Comparison of ENCODE assay signal across 19 cellular contexts in the genomic region with DNA sequence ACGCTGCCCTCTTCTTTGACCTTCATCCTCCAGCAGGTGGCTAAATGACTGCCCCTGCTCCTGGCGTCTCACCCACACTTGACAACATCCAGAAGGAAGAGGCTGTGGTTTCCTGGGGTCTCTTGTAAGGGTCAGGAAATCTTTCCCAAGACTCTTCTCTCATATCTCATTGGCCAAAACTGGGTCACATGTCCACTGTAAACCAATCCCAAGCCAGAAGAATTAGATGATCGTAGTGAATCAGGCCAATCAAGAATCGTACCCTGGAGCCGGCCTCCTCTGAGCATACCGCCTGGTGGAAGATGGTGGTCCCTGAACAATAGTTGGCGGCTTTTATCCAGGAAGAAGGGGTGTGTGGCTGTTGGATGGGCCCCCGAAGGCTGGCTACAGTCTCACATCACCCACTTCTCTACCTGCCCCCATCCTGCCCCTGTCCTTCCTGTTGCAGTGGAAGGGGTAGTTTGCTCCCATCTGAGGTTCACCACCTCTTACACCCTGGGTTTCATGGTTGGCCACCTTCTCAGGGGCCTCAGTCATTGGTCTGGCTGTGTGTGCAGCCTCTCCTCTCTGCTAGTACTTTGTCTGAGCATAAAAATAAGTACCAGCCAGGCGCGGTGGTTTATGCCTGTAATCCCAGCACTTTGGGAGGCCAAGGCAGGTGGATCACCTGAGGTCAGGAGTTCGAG. TPM values are rescaled to one million over a fixed set of nuclear protein-coding genes. Genes with fewer than 3 reads are reported as not detected.
DNase-seq lines count a peak whose midpoint lies in the region; ATAC-seq, FAIRE-seq and TF ChIP-seq lines count a peak whose summit lies in the region.
"Had no signal": no experiment of that assay in that cellular context is flagged by ENCODE, and none has a peak within 500 bp of the region (broad histone marks: within the 10 kb centered on the region; RNA-seq: fewer than 3 reads in every experiment).

No MANE protein-coding gene starts in this region.

- H3K9ac ChIP-seq in H9 (ENCODE audit: extremely low read depth, insufficient read length, low read length), result no peak overlapping the region
- no peak overlapping the region for H3K9ac ChIP-seq in HepG2 (ENCODE audit: insufficient read depth, low read depth, low read length)

- no peak for ATAC-seq in activated naive CD8-positive, alpha-beta T cell treated with anti-CD3 and anti-CD28 coated beads, Interleukin-2, amount 50 U/mL, for 24 hours
- peak; percentile 21; the same call in 2 of the 3 replicates for ATAC-seq in HepG2

- H3K36me3 Mint-ChIP-seq in H9 (ENCODE audit: insufficient read depth in 1 of 3, low read depth in 3 of 3), result no peaks in the 10 kb centered on the region
- H3K36me3 Mint-ChIP-seq in activated naive CD8-positive, alpha-beta T cell treated with anti-CD3 and anti-CD28 coated beads, Interleukin-2, amount 50 U/mL, for 24 hours (ENCODE audit: low read depth), result no peaks in the 10 kb centered on the region
- H3K36me3 Mint-ChIP-seq: CD8-positive, alpha-beta memory T cell had no signal

- H3K56ac ChIP-seq in H9 (ENCODE audit: insufficient read length, low read depth, low read length), result no peak overlapping the region

- CTCF ChIA-PET in HepG2 (lab: Yijun Ruan, JAX; ENCODE audit: low intra/inter-chr PET ratio, low total read pairs), result interaction anchor here (2.0 kb wide), 1 partner anchor 132 kb away, joined by 9 read pairs; no protein-coding TSS in a partner anchor

- BruUV-seq in HepG2 (replicated peaks; lab: Mats Ljungman, UMichigan), result no TSS peak

- no peaks in the 10 kb centered on the region for H3K23me2 ChIP-seq in H9 (ENCODE audit: insufficient read length, low read depth, low read length, poor library complexity, severe bottlenecking)

- H3K23ac ChIP-seq in H9 (ENCODE audit: insufficient read length, low read depth, low read length), result no peak overlapping the region

- H3K4me1 ChIP-seq in H9 (ENCODE audit: insufficient read depth, low read length) (no peaks in the 10 kb centered on the region), HepG2 (ENCODE audit: insufficient read depth, low read length) (peaks cover 22% of the 10 kb centered on the region), testis (no peaks in the 10 kb centered on the region), esophagus muscularis mucosa (no peaks in the 10 kb centered on the region)
- H3K4me1 ChIP-seq: BE2C had no signal

- H2BK12ac ChIP-seq in H9 (ENCODE audit: insufficient read length, low read depth, low read length), result no peak overlapping the region

- no peaks in the 10 kb centered on the region; a peak in 1 of 5 replicates for H3K9me3 Mint-ChIP-seq in H9
- no peaks in the 10 kb centered on the region for H3K9me3 Mint-ChIP-seq in activated naive CD8-positive, alpha-beta T cell treated with anti-CD3 and anti-CD28 coated beads, Interleukin-2, amount 50 U/mL, for 24 hours
- H3K9me3 Mint-ChIP-seq: CD8-positive, alpha-beta memory T cell had no signal

- H4K20me1 ChIP-seq in H9 (ENCODE audit: control insufficient read depth, insufficient read depth, insufficient read length), result no peaks in the 10 kb centered on the region
- H4K20me1 ChIP-seq in HepG2 (ENCODE audit: insufficient read depth, low read length), result no peaks in the 10 kb centered on the region

- TF ChIP-seq POLR2A in HepG2 (IDR thresholded peaks at IDR 0.05; ENCODE audit: insufficient read depth in 1 of 2, low read depth in 2 of 2, low read length in 2 of 2) (no peak), testis (IDR thresholded peaks at IDR 0.05) (no peak), esophagus muscularis mucosa (IDR thresholded peaks at IDR 0.05; ENCODE audit: low read depth) (no peak)

- in situ Hi-C loops in HepG2 (cut with HindIII; ENCODE audit: extremely low pct_ligation_motif_present, low pct_unique_long_range_greater_than_20kb), result loop anchor here (25.0 kb wide), 1 partner anchor 526 kb away; no protein-coding TSS in a partner anchor

- no peak overlapping the region for H4K8ac ChIP-seq in H9 (replicated peaks; ENCODE audit: insufficient read length, low read depth, low read length)

- no CpG with 5 or more reads among the region's 11 CpGs for WGBS in H9 (ENCODE audit: extremely low coverage, insufficient read length, low lambda C conversion rate)
- 59% methylated on average over 10 of the region's 11 CpGs for WGBS in HepG2 (ENCODE audit: low lambda C conversion rate)
- WGBS in testis, 2 donors, result 61 to 65% methylated on average over 11 of the region's 11 CpGs
- WGBS in esophagus muscularis mucosa, result 90% methylated on average over 11 of the region's 11 CpGs

- no peak overlapping the region for H3K4me3 ChIP-seq in HepG2 (replicated peaks in 1 of 3; ENCODE audit: insufficient read depth in 1 of 3, low read depth in 2 of 3, low read length in 3 of 3)
- no peak overlapping the region for H3K4me3 ChIP-seq in testis
- H3K4me3 ChIP-seq in esophagus muscularis mucosa, result no peak overlapping the region

- no peak overlapping the region for H3K27ac ChIP-seq in H9 (ENCODE audit: insufficient read length, low read depth, low read length)
- no peak overlapping the region for H3K27ac ChIP-seq in HepG2 (ENCODE audit: extremely low read length, insufficient read depth, low read length)
- H3K27ac ChIP-seq in testis, result no peak overlapping the region
- H3K27ac ChIP-seq in esophagus muscularis mucosa (replicated peaks in 1 of 4), result no peak overlapping the region

- no peak overlapping the region for H2AK5ac ChIP-seq in H9 (ENCODE audit: insufficient read length, low read length)

- H2BK120ac ChIP-seq in H9 (ENCODE audit: low read depth, low read length, poor library complexity, severe bottlenecking), result no peak overlapping the region

- H2BK20ac ChIP-seq in H9 (ENCODE audit: low read depth, low read length, poor library complexity, severe bottlenecking), result no peak overlapping the region

- no peak overlapping the region for H3T11ph ChIP-seq in H9 (ENCODE audit: low read length)

- H3K27me3 ChIP-seq in H9 (ENCODE audit: insufficient read depth, low read length) (no peaks in the 10 kb centered on the region), HepG2 (ENCODE audit: control insufficient read depth in 1 of 2, insufficient read depth in 2 of 2, low read length in 2 of 2) (peaks cover 0 to 17% of the 10 kb centered on the region in 2 experiments; a peak in 1 of 5 replicates), testis (no peaks in the 10 kb centered on the region), esophagus muscularis mucosa (no peaks in the 10 kb centered on the region)
- H3K27me3 ChIP-seq: BE2C had no signal

- H4K91ac ChIP-seq in H9 (ENCODE audit: insufficient read length, low read depth, low read length), result no peak overlapping the region

- peak; percentile 19; the same call in 1 of the 3 replicates for TF ChIP-seq CTCF in H9 (conservative IDR thresholded peaks at IDR 0.05)
- peak; percentile 30; the same call in 1 of the 2 replicates for TF ChIP-seq CTCF in HepG2 (CRISPR knock-in tag; IDR thresholded peaks at IDR 0.05)
- no peak for TF ChIP-seq CTCF in testis (IDR thresholded peaks at IDR 0.05)
- no peak for TF ChIP-seq CTCF in esophagus muscularis mucosa (IDR thresholded peaks at IDR 0.05)

- peaks cover 22% of the 10 kb centered on the region for H3K27me3 Mint-ChIP-seq in H9 (ENCODE audit: low read depth)
- no peaks in the 10 kb centered on the region for H3K27me3 Mint-ChIP-seq in activated naive CD8-positive, alpha-beta T cell treated with anti-CD3 and anti-CD28 coated beads, Interleukin-2, amount 50 U/mL, for 24 hours
- H3K27me3 Mint-ChIP-seq: CD8-positive, alpha-beta memory T cell had no signal

- no peak for TF ChIP-seq RAD21 in HepG2 (CRISPR knock-in tag; IDR thresholded peaks at IDR 0.05)

- H4K5ac ChIP-seq in H9 (ENCODE audit: insufficient read length, low read depth, low read length), result no peak overlapping the region

- DNase-seq in H9, result no peak
- no peak for DNase-seq in activated naive CD8-positive, alpha-beta T cell treated with anti-CD3 and anti-CD28 coated beads, Interleukin-2, amount 50 U/mL, for 24 hours
- no peak for DNase-seq in HepG2 (ENCODE audit: low spot score)
- peak; percentile 37 for DNase-seq in testis
- no peak for DNase-seq in esophagus muscularis mucosa (ENCODE audit: extremely low spot score)
- DNase-seq in DMS153 (lab: John Stamatoyannopoulos, UW), result no peak
- DNase-seq in NOMO-1 treated with dmso at 0.1 percent for 144 hours (lab: John Stamatoyannopoulos, UW; ENCODE audit: unreplicated experiment), result no peak
- DNase-seq: BE2C; CD8-positive, alpha-beta memory T cell; GDM1; Kasumi-1; MM.1S; NCI-H1105; NCI-H1694; NCI-H2227 treated with DMSO at 0.1 percent for 48 hours; NCI-H524; SHP77 treated with DMSO at 0.1 percent for 48 hours had no signal

- no peaks in the 10 kb centered on the region for H3K79me1 ChIP-seq in H9 (ENCODE audit: insufficient read depth, low read depth, low read length, poor library complexity, severe bottlenecking)

- H3K4me3 Mint-ChIP-seq in H9, result no peak overlapping the region
- no peak overlapping the region for H3K4me3 Mint-ChIP-seq in activated naive CD8-positive, alpha-beta T cell treated with anti-CD3 and anti-CD28 coated beads, Interleukin-2, amount 50 U/mL, for 24 hours

- H3K14ac ChIP-seq in H9 (ENCODE audit: insufficient read depth, low read length), result no peak overlapping the region; the same call in 1 of the 2 replicates

- H3K4me2 ChIP-seq in H9 (ENCODE audit: insufficient read depth, insufficient read length, low read length), result no peak overlapping the region
- H3K4me2 ChIP-seq in HepG2 (ENCODE audit: low read depth, low read length), result no peak overlapping the region

- H3K18ac ChIP-seq in H9 (ENCODE audit: insufficient read length, low read depth, low read length), result no peak overlapping the region

- POLR2A ChIA-PET in HepG2 (lab: Yijun Ruan, JAX), result no interaction called here

- H3K4ac ChIP-seq in H9 (ENCODE audit: low read depth, low read length), result no peak overlapping the region

- H3K4me1 Mint-ChIP-seq in H9, result 0 out of 4 replicates have a peak, but pooled peaks cover 0 to 3% of the 10 kb centered on the region in 2 experiments
- H3K4me1 Mint-ChIP-seq in activated naive CD8-positive, alpha-beta T cell treated with anti-CD3 and anti-CD28 coated beads, Interleukin-2, amount 50 U/mL, for 24 hours, result peaks cover 6% of the 10 kb centered on the region

- no peak overlapping the region for H2BK15ac ChIP-seq in H9 (ENCODE audit: low read depth, low read length)

- H2AFZ ChIP-seq in H9 (ENCODE audit: low read length) (no peak overlapping the region), HepG2 (ENCODE audit: low read length) (no peak overlapping the region)

- H3K79me2 ChIP-seq in H9 (ENCODE audit: insufficient read depth, low read length), result no peaks in the 10 kb centered on the region
- no peaks in the 10 kb centered on the region for H3K79me2 ChIP-seq in HepG2 (ENCODE audit: insufficient read depth, low read length)

- intact Hi-C loops in HepG2 (cut with micrococcal nuclease; ENCODE audit: unreplicated experiment), result no loop called here
- intact Hi-C loops in testis (cut with DNase I; ENCODE audit: low total_unique reads), result no loop called here
- intact Hi-C loops in esophagus muscularis mucosa (cut with DNase I), result no loop called here

- H3K36me3 ChIP-seq in HepG2 (replicated peaks in 1 of 2; ENCODE audit: control insufficient read depth in 1 of 2, insufficient read depth in 2 of 2, low read length in 2 of 2), result no peaks in the 10 kb centered on the region
- no peaks in the 10 kb centered on the region for H3K36me3 ChIP-seq in testis (ENCODE audit: low read depth, missing control alignments)
- no peaks in the 10 kb centered on the region for H3K36me3 ChIP-seq in esophagus muscularis mucosa
- H3K36me3 ChIP-seq: BE2C had no signal

- FAIRE-seq in HepG2 (lab: Jason Lieb, UNC), result no peak
- FAIRE-seq: GM12891, H1 had no signal

- no peak overlapping the region for H2BK5ac ChIP-seq in H9 (ENCODE audit: insufficient read length, low read length)

- H3K27ac Mint-ChIP-seq in H9, result no peak overlapping the region
- H3K27ac Mint-ChIP-seq in activated naive CD8-positive, alpha-beta T cell treated with anti-CD3 and anti-CD28 coated beads, Interleukin-2, amount 50 U/mL, for 24 hours, result peak overlapping the region; percentile 5

- H3K9me3 ChIP-seq in H9 (ENCODE audit: control insufficient read depth, low read depth, low read length) (no peaks in the 10 kb centered on the region), HepG2 (ENCODE audit: low read length) (no peaks in the 10 kb centered on the region), testis (no peaks in the 10 kb centered on the region), esophagus muscularis mucosa (no peaks in the 10 kb centered on the region)
- H3K9me3 ChIP-seq: BE2C had no signal

- TF ChIP-seq EP300 in HepG2 (IDR thresholded peaks at IDR 0.05; ENCODE audit: low read depth in 2 of 2, low read length in 2 of 2) (no peak), HepG2 (CRISPR knock-in tag; IDR thresholded peaks at IDR 0.05; ENCODE audit: borderline replicate concordance) (no peak), esophagus muscularis mucosa (IDR thresholded peaks at IDR 0.05) (no peak)

RNA-seq across cellular contexts. Expression of gene SAG, which starts 3.8 kb away (rescaled TPM):
- total RNA-seq in H9 (2021), result not detected in 2 replicates
- total RNA-seq in HepG2 (2016; rRNA removed; fragmentation: Illumina TruSeq; extraction: Trizol), result not detected in 2 replicates
- not detected in 2 replicates for total RNA-seq in HepG2 (2016; cell fraction: cytosol; rRNA removed; fragmentation: Illumina TruSeq; extraction: Trizol; ENCODE audit: low read depth)
- total RNA-seq in HepG2 (2016; cell fraction: insoluble cytoplasmic fraction; rRNA removed; fragmentation: Illumina TruSeq; extraction: Trizol), result not detected in 2 replicates
- not detected in 2 replicates for total RNA-seq in HepG2 (2016; cell fraction: membrane; rRNA removed; fragmentation: Illumina TruSeq; extraction: Trizol)
- not detected in 2 replicates for total RNA-seq in HepG2 (2016; cell fraction: nucleus; rRNA removed; fragmentation: Illumina TruSeq; extraction: Trizol)
- not detected in 2 replicates for polyA plus RNA-seq in HepG2 (2011; rRNA removed)
- not detected in 2 replicates for polyA plus RNA-seq in HepG2 (2011; cell fraction: cytosol; rRNA removed)
- 0.31 TPM in 1 of 2 replicates, not detected in the other for polyA plus RNA-seq in HepG2 (2011; cell fraction: nucleus; rRNA removed)
- not detected in 2 replicates for polyA plus RNA-seq in HepG2 (2012)
- polyA plus RNA-seq in HepG2 (2016; cell fraction: cytosol; fragmentation: Illumina TruSeq; extraction: Trizol; ENCODE audit: low read depth), result not detected in 2 replicates
- polyA plus RNA-seq in HepG2 (2016; cell fraction: insoluble cytoplasmic fraction; fragmentation: Illumina TruSeq; extraction: Trizol; ENCODE audit: low read depth), result not detected in 2 replicates
- polyA plus RNA-seq in HepG2 (2016; cell fraction: membrane; fragmentation: Illumina TruSeq; extraction: Trizol; ENCODE audit: low read depth), result not detected in 2 replicates
- not detected in 2 replicates for polyA plus RNA-seq in HepG2 (2016; cell fraction: nucleus; fragmentation: Illumina TruSeq; extraction: Trizol; ENCODE audit: insufficient read depth, low read depth)
- polyA minus RNA-seq in HepG2 (2011; rRNA and poly(A)+ RNA removed; ENCODE audit: low replicate concordance), result not detected in 2 replicates
- not detected in 2 replicates for polyA minus RNA-seq in HepG2 (2011; cell fraction: cytosol; rRNA and poly(A)+ RNA removed)
- not detected in 2 replicates for polyA minus RNA-seq in HepG2 (2011; cell fraction: nucleus; rRNA and poly(A)+ RNA removed)
- 10 to 100 TPM in 1 of 2 donors, 1 to 10 TPM in 1; 5.1 to 10.2 TPM for total RNA-seq in testis
- 25.6 TPM for polyA plus RNA-seq in testis (ENCODE audit: insufficient read depth, low read depth, low replicate concordance)
- total RNA-seq in esophagus muscularis mucosa, result not detected
- total RNA-seq: CD8-positive, alpha-beta memory T cell; H1 had no signal
- polyA plus RNA-seq: CD8-positive, alpha-beta memory T cell; H1 had no signal

RNA-seq across cellular contexts. Expression of gene DGKD, which starts 42.9 kb away (rescaled TPM):
- total RNA-seq in H9 (2021) (18.1 and 20.7 TPM in 2 replicates), HepG2 (2016; rRNA removed; fragmentation: Illumina TruSeq; extraction: Trizol) (20.6 and 24.5 TPM in 2 replicates), testis (10 to 100 TPM; 65.1 to 80.1 TPM), esophagus muscularis mucosa (10 to 100 TPM; 11.6 to 16.1 (median 13.3) TPM)
- 14.8 and 17.4 TPM in 2 replicates for total RNA-seq in HepG2 (2016; cell fraction: cytosol; rRNA removed; fragmentation: Illumina TruSeq; extraction: Trizol; ENCODE audit: low read depth)
- 16.3 and 24.8 TPM in 2 replicates for total RNA-seq in HepG2 (2016; cell fraction: insoluble cytoplasmic fraction; rRNA removed; fragmentation: Illumina TruSeq; extraction: Trizol)
- total RNA-seq in HepG2 (2016; cell fraction: membrane; rRNA removed; fragmentation: Illumina TruSeq; extraction: Trizol), result 17.6 and 18.2 TPM in 2 replicates
- total RNA-seq in HepG2 (2016; cell fraction: nucleus; rRNA removed; fragmentation: Illumina TruSeq; extraction: Trizol), result 42.7 and 44.6 TPM in 2 replicates
- polyA plus RNA-seq in HepG2 (2011; rRNA removed) (33.2 and 40.3 TPM in 2 replicates), testis (ENCODE audit: insufficient read depth, low read depth, low replicate concordance) (66.7 TPM)
- polyA plus RNA-seq in HepG2 (2011; cell fraction: cytosol; rRNA removed), result 13.1 and 13.6 TPM in 2 replicates
- 303 and 327 TPM in 2 replicates for polyA plus RNA-seq in HepG2 (2011; cell fraction: nucleus; rRNA removed)
- 46.9 and 49.5 TPM in 2 replicates for polyA plus RNA-seq in HepG2 (2012)
- 5.9 and 7.2 TPM in 2 replicates for polyA plus RNA-seq in HepG2 (2016; cell fraction: cytosol; fragmentation: Illumina TruSeq; extraction: Trizol; ENCODE audit: low read depth)
- polyA plus RNA-seq in HepG2 (2016; cell fraction: insoluble cytoplasmic fraction; fragmentation: Illumina TruSeq; extraction: Trizol; ENCODE audit: low read depth), result 8.2 and 10.8 TPM in 2 replicates
- polyA plus RNA-seq in HepG2 (2016; cell fraction: membrane; fragmentation: Illumina TruSeq; extraction: Trizol; ENCODE audit: low read depth), result 5.2 and 5.9 TPM in 2 replicates
- 119 and 132 TPM in 2 replicates for polyA plus RNA-seq in HepG2 (2016; cell fraction: nucleus; fragmentation: Illumina TruSeq; extraction: Trizol; ENCODE audit: insufficient read depth, low read depth)
- 44.8 and 91.4 TPM in 2 replicates for polyA minus RNA-seq in HepG2 (2011; rRNA and poly(A)+ RNA removed; ENCODE audit: low replicate concordance)
- 13.3 and 16.4 TPM in 2 replicates for polyA minus RNA-seq in HepG2 (2011; cell fraction: cytosol; rRNA and poly(A)+ RNA removed)
- polyA minus RNA-seq in HepG2 (2011; cell fraction: nucleus; rRNA and poly(A)+ RNA removed), result 54.7 and 79.4 TPM in 2 replicates

RNA-seq across cellular contexts. Expression of gene ATG16L1, which starts 59.9 kb away (rescaled TPM):
- total RNA-seq in H9 (2021) (39.3 and 42.0 TPM in 2 replicates), HepG2 (2016; rRNA removed; fragmentation: Illumina TruSeq; extraction: Trizol) (51.7 and 61.2 TPM in 2 replicates), testis (10 to 100 TPM; 47.2 to 53.1 TPM), esophagus muscularis mucosa (10 to 100 TPM; 24.7 to 40.3 (median 30.2) TPM)
- total RNA-seq in HepG2 (2016; cell fraction: cytosol; rRNA removed; fragmentation: Illumina TruSeq; extraction: Trizol; ENCODE audit: low read depth), result 8.5 and 9.2 TPM in 2 replicates
- total RNA-seq in HepG2 (2016; cell fraction: insoluble cytoplasmic fraction; rRNA removed; fragmentation: Illumina TruSeq; extraction: Trizol), result 51.7 and 55.0 TPM in 2 replicates
- 17.6 and 18.8 TPM in 2 replicates for total RNA-seq in HepG2 (2016; cell fraction: membrane; rRNA removed; fragmentation: Illumina TruSeq; extraction: Trizol)
- total RNA-seq in HepG2 (2016; cell fraction: nucleus; rRNA removed; fragmentation: Illumina TruSeq; extraction: Trizol), result 66.8 and 76.3 TPM in 2 replicates
- polyA plus RNA-seq in HepG2 (2011; rRNA removed) (26.0 and 32.4 TPM in 2 replicates), testis (ENCODE audit: insufficient read depth, low read depth, low replicate concordance) (37.3 TPM)
- polyA plus RNA-seq in HepG2 (2011; cell fraction: cytosol; rRNA removed), result 18.2 and 21.7 TPM in 2 replicates
- polyA plus RNA-seq in HepG2 (2011; cell fraction: nucleus; rRNA removed), result 77.7 and 79.9 TPM in 2 replicates
- polyA plus RNA-seq in HepG2 (2012), result 18.0 and 21.3 TPM in 2 replicates
- polyA plus RNA-seq in HepG2 (2016; cell fraction: cytosol; fragmentation: Illumina TruSeq; extraction: Trizol; ENCODE audit: low read depth), result 2.4 TPM in 2 replicates
- polyA plus RNA-seq in HepG2 (2016; cell fraction: insoluble cytoplasmic fraction; fragmentation: Illumina TruSeq; extraction: Trizol; ENCODE audit: low read depth), result 28.5 and 28.9 TPM in 2 replicates
- polyA plus RNA-seq in HepG2 (2016; cell fraction: membrane; fragmentation: Illumina TruSeq; extraction: Trizol; ENCODE audit: low read depth), result 6.8 and 6.9 TPM in 2 replicates
- 55.6 and 67.9 TPM in 2 replicates for polyA plus RNA-seq in HepG2 (2016; cell fraction: nucleus; fragmentation: Illumina TruSeq; extraction: Trizol; ENCODE audit: insufficient read depth, low read depth)
- polyA minus RNA-seq in HepG2 (2011; rRNA and poly(A)+ RNA removed; ENCODE audit: low replicate concordance), result 21.6 and 31.5 TPM in 2 replicates
- polyA minus RNA-seq in HepG2 (2011; cell fraction: cytosol; rRNA and poly(A)+ RNA removed), result 13.2 and 14.0 TPM in 2 replicates
- polyA minus RNA-seq in HepG2 (2011; cell fraction: nucleus; rRNA and poly(A)+ RNA removed), result 74.3 and 85.7 TPM in 2 replicates

Comparison
In these comparisons a context has a peak if more than half of its experiments do, and no peak if none do; other contexts are left out.
1. CTCF ChIP-seq: peak in H9 (single experiment) and HepG2 (single experiment); none in testis (0 of 3) and esophagus muscularis mucosa (0 of 3).